23 cellular contexts compared by ENCODE assay signal in genomic region chr9:12684923-12685468, GRCh38. TPM values are rescaled to one million over a fixed set of nuclear protein-coding genes. Genes with fewer than 3 reads are reported as not detected.
DNase-seq lines count a peak whose midpoint lies in the region; FAIRE-seq and TF ChIP-seq lines count a peak whose summit lies in the region.
"Had no signal": no experiment of that assay in that cellular context is flagged by ENCODE, and none has a peak within 500 bp of the region (broad histone marks: within the 10 kb centered on the region; RNA-seq: fewer than 3 reads in every experiment).

No MANE protein-coding gene starts in this region.

- DNase-seq in HT1080 (ENCODE audit: low read depth) = peak; percentile 26
- peak; percentile 34 for DNase-seq in fibroblast of villous mesenchyme (ENCODE audit: low read depth)
- peak in 1 of 2 donors; percentile 67 for DNase-seq in trophoblast cell
- no peak for DNase-seq in D341Med (ENCODE audit: low spot score)
- DNase-seq in stimulated activated CD4-positive, alpha-beta T cell treated with anti-CD3 and anti-CD28 coated beads, Interleukin-1b, Interleukin-23, amount 100 ng/mL, for 48 hours = no peak
- DNase-seq in GOT3 (lab: John Stamatoyannopoulos, UW) = no peak
- DNase-seq: activated CD8-positive, alpha-beta T cell treated with anti-CD3 and anti-CD28 coated beads for 36 hours; activated naive CD4-positive, alpha-beta T cell treated with anti-CD3 and anti-CD28 coated beads for 36 hours; COR-L47; DMS79; GM23248; immature natural killer cell; left ventricle myocardium inferior; naive thymus-derived CD8-positive, alpha-beta T cell; NCI-H1417 treated with DMSO at 0.1 percent for 48 hours; NCI-H446; NCI-H748 treated with DMSO at 0.1 percent for 48 hours; occipital lobe; SHP77 had no signal

- H2AK5ac ChIP-seq in trophoblast cell (ENCODE audit: low read length) = no peak overlapping the region

- H3K23ac ChIP-seq in trophoblast cell (ENCODE audit: low read length) = no peak overlapping the region

- peak; percentile 99 for FAIRE-seq in TTC549 (lab: Jason Lieb, UNC)

- no peak overlapping the region for H3K4me2 ChIP-seq in trophoblast cell (ENCODE audit: low read length)

- H4K8ac ChIP-seq in trophoblast cell (ENCODE audit: low read depth, low read length) = peak overlapping the region; percentile 6

- no peaks in the 10 kb centered on the region for H3K27me3 ChIP-seq in trophoblast cell (ENCODE audit: insufficient read depth, low read length)
- H3K27me3 ChIP-seq: tibial nerve had no signal

- no peak overlapping the region for H2AFZ ChIP-seq in trophoblast cell (ENCODE audit: insufficient read depth, low read length, poor library complexity)
- H2AFZ ChIP-seq: GM23248 had no signal

- no peak for TF ChIP-seq CTCF in fibroblast of villous mesenchyme (IDR thresholded peaks at IDR 0.05; ENCODE audit: insufficient read depth, low read depth, low read length)

- peak overlapping the region; percentile 1 for H3K14ac ChIP-seq in trophoblast cell (ENCODE audit: low read length)

- WGBS in trophoblast cell (ENCODE audit: extremely low coverage, insufficient coverage, insufficient read length) = no CpG with 5 or more reads among the region's 4 CpGs

- no peak overlapping the region for H3K9ac ChIP-seq in trophoblast cell (ENCODE audit: low read length)
- H3K9ac ChIP-seq: GM23248 had no signal

- H2BK5ac ChIP-seq in trophoblast cell (ENCODE audit: low read depth, low read length, poor library complexity) = peak overlapping the region; percentile 18

- H3K9me3 ChIP-seq in trophoblast cell (ENCODE audit: insufficient read depth, low read depth, low read length) = no peaks in the 10 kb centered on the region
- H3K9me3 ChIP-seq: left ventricle myocardium inferior, prostate gland, tibial nerve had no signal

- H4K91ac ChIP-seq in trophoblast cell (ENCODE audit: low read depth, low read length) = peak overlapping the region; percentile 11

- H4K12ac ChIP-seq in trophoblast cell (ENCODE audit: low read depth, low read length) = no peak overlapping the region

- H2BK120ac ChIP-seq in trophoblast cell (ENCODE audit: insufficient read depth, low read length, poor library complexity) = peak overlapping the region; percentile 18

- peak overlapping the region; percentile 4 for H3K18ac ChIP-seq in trophoblast cell (ENCODE audit: low read length)

- H3K4ac ChIP-seq in trophoblast cell (ENCODE audit: low read depth, low read length) = no peak overlapping the region

- no peaks in the 10 kb centered on the region for H3K36me3 ChIP-seq in trophoblast cell (ENCODE audit: control insufficient read depth in 1 of 2, insufficient read depth in 2 of 2, low read length in 2 of 2)
- H3K36me3 ChIP-seq: left ventricle myocardium inferior, prostate gland, tibial nerve had no signal

- no peak overlapping the region for H2BK12ac ChIP-seq in trophoblast cell (ENCODE audit: low read length)

- H3K79me1 ChIP-seq in trophoblast cell (ENCODE audit: low read length) = peaks cover 7% of the 10 kb centered on the region

- peaks cover 2 to 5% of the 10 kb centered on the region in 2 experiments for H3K4me1 ChIP-seq in trophoblast cell (ENCODE audit: control insufficient read depth in 1 of 2, insufficient read depth in 2 of 2, low read length in 2 of 2)
- H3K4me1 ChIP-seq: left ventricle myocardium inferior, prostate gland, tibial nerve had no signal

- no peaks in the 10 kb centered on the region for H3K79me2 ChIP-seq in trophoblast cell (ENCODE audit: control insufficient read depth, insufficient read depth, low read length, poor library complexity)

- no peak overlapping the region for H3K27ac ChIP-seq in trophoblast cell (ENCODE audit: low read depth, low read length)
- H3K27ac ChIP-seq: C4-2B, GM23248, left ventricle myocardium inferior, prostate gland, tibial nerve had no signal

- H3K4me3 ChIP-seq in fibroblast of villous mesenchyme (ENCODE audit: low read depth, low read length) = no peak overlapping the region
- no peak overlapping the region for H3K4me3 ChIP-seq in trophoblast cell (ENCODE audit: low read depth, low read length)
- H3K4me3 ChIP-seq: GM23248, left ventricle myocardium inferior, prostate gland, tibial nerve had no signal

RNA-seq across cellular contexts. Expression of gene TYRP1, which starts 8.2 kb away (rescaled TPM):
- 0.20 and 0.74 TPM in 2 replicates for total RNA-seq in HT1080 (2014; rRNA removed; shearing (Covaris generic))
- 0.09 and 0.15 TPM in 2 replicates for polyA plus RNA-seq in HT1080 (2015; cell fraction: cytosol; rRNA removed)
- 0.43 and 0.51 TPM in 2 replicates for polyA plus RNA-seq in HT1080 (2015; cell fraction: nucleus; rRNA removed)
- 0.43 and 2.9 TPM in 2 replicates for total RNA-seq in fibroblast of villous mesenchyme
- 0.85 and 1.0 TPM in 2 replicates for polyA plus RNA-seq in trophoblast cell (2013)
- total RNA-seq: activated CD8-positive, alpha-beta T cell treated with anti-CD3 and anti-CD28 coated beads for 36 hours; activated naive CD4-positive, alpha-beta T cell treated with anti-CD3 and anti-CD28 coated beads for 36 hours; GM23248; naive thymus-derived CD8-positive, alpha-beta T cell; tibial nerve had no signal
- polyA plus RNA-seq: GM23248; immature natural killer cell; naive thymus-derived CD8-positive, alpha-beta T cell had no signal

Comparison
In these comparisons a context has a peak if more than half of its experiments do, and no peak if none do; other contexts are left out.
1. DNase-seq: peak in HT1080 (single experiment) and fibroblast of villous mesenchyme (single experiment); none in D341Med (single experiment), stimulated activated CD4-positive, alpha-beta T cell treated with anti-CD3 and anti-CD28 coated beads, Interleukin-1b, Interleukin-23, amount 100 ng/mL, for 48 hours (single experiment) and GOT3 (single experiment).